Comparison of ENCODE assay signal across 12 cellular contexts in genomic region chr15:98777426-98777825, GRCh38.
DNase-seq lines count a peak whose midpoint lies in the region; ATAC-seq, FAIRE-seq and TF ChIP-seq lines count a peak whose summit lies in the region.
"Had no signal": no experiment of that assay in that cellular context is flagged by ENCODE, and none has a peak within 500 bp of the region (broad histone marks: within the 10 kb centered on the region; RNA-seq: fewer than 3 reads in every experiment).

No MANE protein-coding gene starts in this region.

- peaks cover 68% of the 10 kb centered on the region for H3K4me1 ChIP-seq in HepG2 (ENCODE audit: insufficient read depth, low read length)
- H3K4me1 ChIP-seq in right lobe of liver, result no peaks in the 10 kb centered on the region
- peaks cover 16% of the 10 kb centered on the region for H3K4me1 ChIP-seq in astrocyte (ENCODE audit: insufficient read depth, low read length)
- H3K4me1 ChIP-seq in CD4-positive, alpha-beta memory T cell (ENCODE audit: insufficient read depth, low read length), result peaks cover 14% of the 10 kb centered on the region

- in situ Hi-C loops in HepG2 (cut with HindIII; ENCODE audit: extremely low pct_ligation_motif_present, low pct_unique_long_range_greater_than_20kb), result loop anchor here (10.0 kb wide), 1 partner anchor 123 kb away; no protein-coding TSS in a partner anchor

- H3K27ac ChIP-seq in HepG2 (ENCODE audit: extremely low read length, insufficient read depth, low read length), result peak overlapping the region; percentile 45
- no peak overlapping the region for H3K27ac ChIP-seq in right lobe of liver
- H3K27ac ChIP-seq in astrocyte (ENCODE audit: low read depth, low read length), result no peak overlapping the region
- no peak overlapping the region for H3K27ac ChIP-seq in CD4-positive, alpha-beta memory T cell (ENCODE audit: low read depth, low read length)

- H3K9ac ChIP-seq in HepG2 (ENCODE audit: insufficient read depth, low read depth, low read length), result 0 out of 2 replicates have a peak overlapping the region, but pooled peaks have one; percentile 39
- no peak overlapping the region for H3K9ac ChIP-seq in astrocyte (ENCODE audit: low read length)

- peak overlapping the region; percentile 81 for H3K4me2 ChIP-seq in HepG2 (ENCODE audit: low read depth, low read length)
- peak overlapping the region; percentile 45 for H3K4me2 ChIP-seq in astrocyte (ENCODE audit: low read length)

- peaks cover 78% of the 10 kb centered on the region for H3K79me2 ChIP-seq in HepG2 (ENCODE audit: insufficient read depth, low read length)
- peaks cover 92% of the 10 kb centered on the region for H3K79me2 ChIP-seq in astrocyte (ENCODE audit: insufficient read depth, low read length)

- H3K27me3 Mint-ChIP-seq in astrocyte (ENCODE audit: low read depth, unreplicated experiment), result no peaks in the 10 kb centered on the region
- H3K27me3 Mint-ChIP-seq in naive thymus-derived CD8-positive, alpha-beta T cell, result no peaks in the 10 kb centered on the region
- H3K27me3 Mint-ChIP-seq in effector memory CD8-positive, alpha-beta T cell, result peaks cover 0 to 27% of the 10 kb centered on the region in 2 donors
- H3K27me3 Mint-ChIP-seq in CD4-positive, alpha-beta memory T cell, result peaks cover 3 to 4% of the 10 kb centered on the region in 2 donors

- TF ChIP-seq RAD21 in HepG2 (CRISPR knock-in tag; IDR thresholded peaks at IDR 0.05), result no peak

- intact Hi-C loops in HepG2 (cut with micrococcal nuclease; ENCODE audit: unreplicated experiment), result loop anchor here (5.0 to 10.0 kb wide), 4 partner anchors 55 to 335 kb away; no protein-coding TSS in a partner anchor
- intact Hi-C loops in right lobe of liver (cut with DNase I), result loop anchor here in 1 of 2 donors (10.0 kb wide), 1 partner anchor 277 kb away; no protein-coding TSS in a partner anchor
- intact Hi-C loops in CD4-positive, alpha-beta memory T cell (cut with micrococcal nuclease), result loop anchor here (1.0 to 5.0 kb wide), 2 partner anchors 120 to 130 kb away; no protein-coding TSS in a partner anchor

- H3K9me3 ChIP-seq in HepG2 (ENCODE audit: low read length), result no peaks in the 10 kb centered on the region
- H3K9me3 ChIP-seq in right lobe of liver, result no peaks in the 10 kb centered on the region
- H3K9me3 ChIP-seq in astrocyte (ENCODE audit: insufficient read depth, low read depth, low read length), result no peaks in the 10 kb centered on the region
- H3K9me3 ChIP-seq in CD4-positive, alpha-beta memory T cell (ENCODE audit: control insufficient read depth in 1 of 2, low read length in 2 of 2), result no peaks in the 10 kb centered on the region

- FAIRE-seq in HepG2 (lab: Jason Lieb, UNC) (no peak), astrocyte (lab: Jason Lieb, UNC) (no peak)
- FAIRE-seq: GM12892 had no signal

- H3K36me3 ChIP-seq in HepG2 (replicated peaks in 1 of 2; ENCODE audit: control insufficient read depth in 1 of 2, insufficient read depth in 2 of 2, low read length in 2 of 2) (no peaks in the 10 kb centered on the region; a peak in 1 of 5 replicates), right lobe of liver (no peaks in the 10 kb centered on the region), astrocyte (ENCODE audit: insufficient read depth, low read length) (no peaks in the 10 kb centered on the region)
- H3K36me3 ChIP-seq in CD4-positive, alpha-beta memory T cell (ENCODE audit: insufficient read depth, low read length), result no peaks in the 10 kb centered on the region

- TF ChIP-seq POLR2A in HepG2 (IDR thresholded peaks at IDR 0.05; ENCODE audit: insufficient read depth in 1 of 2, low read depth in 2 of 2, low read length in 2 of 2) (no peak), right lobe of liver (IDR thresholded peaks at IDR 0.05) (no peak)

- DNase-seq in HepG2 (ENCODE audit: low spot score) (no peak), right lobe of liver (no peak), astrocyte (ENCODE audit: low read depth) (no peak), ureter (ENCODE audit: low spot score) (peak; percentile 24), NOMO-1 treated with DMSO at 0.1 percent for 48 hours (lab: John Stamatoyannopoulos, UW; ENCODE audit: unreplicated experiment) (no peak)
- no peak for DNase-seq in naive thymus-derived CD8-positive, alpha-beta T cell
- no peak for DNase-seq in effector memory CD8-positive, alpha-beta T cell
- no peak for DNase-seq in CD4-positive, alpha-beta memory T cell
- DNase-seq: NCI-H1105; stimulated activated CD4-positive, alpha-beta T cell treated with anti-CD3 and anti-CD28 coated beads, Interleukin-12 subunit alpha, Interleukin-12 subunit beta, amount 100 ng/mL, for 4 hours had no signal

- TF ChIP-seq CTCF in HepG2 (CRISPR knock-in tag; IDR thresholded peaks at IDR 0.05) (no peak), right lobe of liver (IDR thresholded peaks at IDR 0.05) (no peak), astrocyte (IDR thresholded peaks at IDR 0.05; ENCODE audit: insufficient read depth, low read depth, low read length) (no peak)

- H3K4me3 ChIP-seq in HepG2 (replicated peaks in 1 of 3; ENCODE audit: insufficient read depth in 1 of 3, low read depth in 2 of 3, low read length in 3 of 3) (no peak overlapping the region), right lobe of liver (no peak overlapping the region), astrocyte (ENCODE audit: insufficient read depth, low read depth, low read length) (no peak overlapping the region)
- no peak overlapping the region for H3K4me3 ChIP-seq in CD4-positive, alpha-beta memory T cell (ENCODE audit: low read length in 2 of 2)

- 71% methylated on average over 9 of the region's 9 CpGs for WGBS in HepG2 (ENCODE audit: low lambda C conversion rate)
- WGBS in right lobe of liver (ENCODE audit: insufficient coverage, low coverage, low lambda C conversion rate, missing lambda C conversion rate), result 53% methylated on average over 4 of the region's 9 CpGs

- H3K27me3 ChIP-seq in HepG2 (ENCODE audit: control insufficient read depth in 1 of 2, insufficient read depth in 2 of 2, low read length in 2 of 2) (no peaks in the 10 kb centered on the region), right lobe of liver (no peaks in the 10 kb centered on the region), astrocyte (ENCODE audit: insufficient read depth, low read length) (no peaks in the 10 kb centered on the region)
- H3K27me3 ChIP-seq in CD4-positive, alpha-beta memory T cell (ENCODE audit: insufficient read depth, low read length), result no peaks in the 10 kb centered on the region

- no peak overlapping the region for H2AFZ ChIP-seq in HepG2 (ENCODE audit: low read length)
- no peak overlapping the region for H2AFZ ChIP-seq in astrocyte (ENCODE audit: low read depth, low read length)

- H3K9me3 Mint-ChIP-seq in astrocyte (ENCODE audit: unreplicated experiment), result no peaks in the 10 kb centered on the region
- H3K9me3 Mint-ChIP-seq in naive thymus-derived CD8-positive, alpha-beta T cell, result no peaks in the 10 kb centered on the region
- H3K9me3 Mint-ChIP-seq in effector memory CD8-positive, alpha-beta T cell, result no peaks in the 10 kb centered on the region
- no peaks in the 10 kb centered on the region for H3K9me3 Mint-ChIP-seq in CD4-positive, alpha-beta memory T cell
- H3K9me3 Mint-ChIP-seq: activated T-helper 2 cell treated with anti-CD3 and anti-CD28 coated beads, Interferon-gamma antibody, Interleukin-2, Interleukin-4, amounts not matched to agents 10 μg/mL and 5 μg/mL and 100 μg/mL, durations not matched to agents 14 hours and 24 hours and 36 hours had no signal

- CTCF ChIA-PET in HepG2 (lab: Yijun Ruan, JAX; ENCODE audit: low intra/inter-chr PET ratio, low total read pairs), result no interaction called here
- CTCF ChIA-PET in CD4-positive, alpha-beta memory T cell (lab: Charles Lee; ENCODE audit: partially characterized antibody), result interaction anchor here (2.1 to 7.2 kb wide), 5 partner anchors 15 to 106 kb away, joined by 6 to 137 read pairs (median 18); no protein-coding TSS in a partner anchor

- TF ChIP-seq EP300 in HepG2 (IDR thresholded peaks at IDR 0.05; ENCODE audit: low read depth in 2 of 2, low read length in 2 of 2), result no peak
- no peak for TF ChIP-seq EP300 in HepG2 (CRISPR knock-in tag; IDR thresholded peaks at IDR 0.05; ENCODE audit: borderline replicate concordance)

- H3K36me3 Mint-ChIP-seq in astrocyte (ENCODE audit: low read depth, unreplicated experiment), result peaks cover 2% of the 10 kb centered on the region
- H3K36me3 Mint-ChIP-seq in naive thymus-derived CD8-positive, alpha-beta T cell, result no peaks in the 10 kb centered on the region
- H3K36me3 Mint-ChIP-seq in effector memory CD8-positive, alpha-beta T cell (ENCODE audit: insufficient read depth), result peaks cover 3% of the 10 kb centered on the region
- no peaks in the 10 kb centered on the region for H3K36me3 Mint-ChIP-seq in CD4-positive, alpha-beta memory T cell

- H3K4me1 Mint-ChIP-seq in astrocyte (ENCODE audit: low read depth, unreplicated experiment), result peaks cover 53% of the 10 kb centered on the region
- H3K4me1 Mint-ChIP-seq in naive thymus-derived CD8-positive, alpha-beta T cell, result peaks cover 26 to 56% (median 42%) of the 10 kb centered on the region in 4 donors
- peaks cover 3 to 13% of the 10 kb centered on the region in 2 donors for H3K4me1 Mint-ChIP-seq in effector memory CD8-positive, alpha-beta T cell (ENCODE audit: low read depth in 2 of 2)
- peaks cover 11 to 25% (median 18%) of the 10 kb centered on the region in 4 donors for H3K4me1 Mint-ChIP-seq in CD4-positive, alpha-beta memory T cell

- H4K20me1 ChIP-seq in HepG2 (ENCODE audit: insufficient read depth, low read length) (peaks cover 59% of the 10 kb centered on the region), astrocyte (ENCODE audit: insufficient read depth, low read length) (peaks cover 83% of the 10 kb centered on the region)

- peak overlapping the region; percentile 80 for H3K27ac Mint-ChIP-seq in astrocyte (ENCODE audit: unreplicated experiment)
- peak overlapping the region in 6 of 10 donors; percentile 21 to 85 (median 64) for H3K27ac Mint-ChIP-seq in naive thymus-derived CD8-positive, alpha-beta T cell
- H3K27ac Mint-ChIP-seq in effector memory CD8-positive, alpha-beta T cell, result peak overlapping the region in 1 of 2 donors; percentile 57
- H3K27ac Mint-ChIP-seq in CD4-positive, alpha-beta memory T cell, result peak overlapping the region in 2 of 7 donors; percentile 22 to 68
- H3K27ac Mint-ChIP-seq: activated T-helper 2 cell treated with anti-CD3 and anti-CD28 coated beads, Interferon-gamma antibody, Interleukin-2, Interleukin-4, amounts not matched to agents 10 μg/mL and 5 μg/mL and 100 μg/mL, durations not matched to agents 14 hours and 24 hours and 36 hours had no signal

- POLR2A ChIA-PET in HepG2 (lab: Yijun Ruan, JAX), result interaction anchor here (1.6 kb wide), 1 partner anchor 73 kb away, joined by 3 read pairs; no protein-coding TSS in a partner anchor
- POLR2A ChIA-PET in naive thymus-derived CD8-positive, alpha-beta T cell (lab: Charles Lee), result no interaction called here
- POLR2A ChIA-PET in CD4-positive, alpha-beta memory T cell (lab: Charles Lee; ENCODE audit: partially characterized antibody), result no interaction called here

- ATAC-seq in HepG2 (no peak; the same call in 2 of the 3 replicates), right lobe of liver (no peak)
- no peak for ATAC-seq in naive thymus-derived CD8-positive, alpha-beta T cell
- ATAC-seq in effector memory CD8-positive, alpha-beta T cell (replicated peaks), result no peak

- no peak overlapping the region for H3K4me3 Mint-ChIP-seq in astrocyte (ENCODE audit: unreplicated experiment)
- peak overlapping the region in 8 of 10 donors; percentile 20 to 84 (median 78) for H3K4me3 Mint-ChIP-seq in naive thymus-derived CD8-positive, alpha-beta T cell
- H3K4me3 Mint-ChIP-seq in effector memory CD8-positive, alpha-beta T cell, result peak overlapping the region in 1 of 2 donors; percentile 59
- H3K4me3 Mint-ChIP-seq in CD4-positive, alpha-beta memory T cell, result peak overlapping the region in 2 of 8 donors; percentile 37 to 55

- BruUV-seq in HepG2 (replicated peaks; lab: Mats Ljungman, UMichigan), result no TSS peak
